Comparison of ENCODE assay signal across 8 cellular contexts in genomic region chrX:69503835-69504625, GRCh38. TPM values are rescaled to one million over a fixed set of nuclear protein-coding genes. Genes with fewer than 3 reads are reported as not detected.
A peak's percentile ranks its signal among the peaks of the same experiment; 100 is the strongest.
DNase-seq lines count a peak whose midpoint lies in the region; ATAC-seq, FAIRE-seq and TF ChIP-seq lines count a peak whose summit lies in the region.

TSS of gene NALF2 (plus strand) at chrX:69504326. CDS start at chrX:69505283, 957 bp downstream.

- H3K27ac Mint-ChIP-seq in activated B cell treated with CpG ODN at 0.5 μM for 24 hours = no peak within 1 kb of the TSS

- CTCF ChIA-PET in activated B cell treated with CpG ODN at 0.5 μM for 24 hours (lab: Charles Lee) = no interaction called here

- H3K27me3 Mint-ChIP-seq in activated B cell treated with CpG ODN at 0.5 μM for 24 hours = peaks cover 16% of the 10 kb centered on the region

- peak within 1 kb of the TSS; percentile 92 for H3K27ac ChIP-seq in epithelial cell of prostate
- H3K27ac ChIP-seq in mesodermal cell (ENCODE audit: low read depth, low read length, severe bottlenecking) = no peak within 1 kb of the TSS
- no peak within 1 kb of the TSS for H3K27ac ChIP-seq in substantia nigra (ENCODE audit: low read depth, low read length, poor library complexity, severe bottlenecking)

- H3K4me1 Mint-ChIP-seq in activated B cell treated with CpG ODN at 0.5 μM for 24 hours = peaks cover 6% of the 10 kb centered on the region

- H3K4me3 ChIP-seq in GM08714 (ENCODE audit: low read length) = peak within 1 kb of the TSS; percentile 1; the same call in 1 of the 2 replicates
- peak within 1 kb of the TSS; percentile 41 for H3K4me3 ChIP-seq in mesodermal cell (ENCODE audit: extremely low read depth, insufficient read depth, low read length, poor library complexity, severe bottlenecking)

- TF ChIP-seq CTCF in activated B cell treated with CpG ODN at 0.5 μM for 24 hours (IDR thresholded peaks at IDR 0.05) = no peak

- peak within 1 kb of the TSS; percentile 72 for H3K4me3 Mint-ChIP-seq in activated B cell treated with CpG ODN at 0.5 μM for 24 hours

- WGBS in mesodermal cell (ENCODE audit: insufficient coverage in 2 of 2), 2 experiments = 2% methylated on average over 8 to 9 of the region's 64 CpGs

- intact Hi-C loops in activated B cell treated with CpG ODN at 0.5 μM for 24 hours (cut with micrococcal nuclease) = no loop called here

- no peaks in the 10 kb centered on the region for H3K9me3 Mint-ChIP-seq in activated B cell treated with CpG ODN at 0.5 μM for 24 hours

- POLR2A ChIA-PET in activated B cell treated with CpG ODN at 0.5 μM for 24 hours (lab: Charles Lee) = no interaction called here

- ATAC-seq in activated B cell treated with CpG ODN at 0.5 μM for 24 hours (ENCODE audit: low read depth) = peak; percentile 21
- no peak for ATAC-seq in HG02623 (IDR thresholded peaks at IDR 0.05; ENCODE audit: unreplicated experiment)

- H3K9me3 ChIP-seq in mesodermal cell (ENCODE audit: control insufficient read depth, low read length) = no peaks in the 10 kb centered on the region

- no peaks in the 10 kb centered on the region for H3K4me1 ChIP-seq in mesodermal cell (ENCODE audit: control insufficient read depth, insufficient read depth, low read length, poor library complexity, severe bottlenecking)

- peak in 2 of 3 experiments; percentile 76 to 82 for DNase-seq in NCI-H1417 (lab: John Stamatoyannopoulos, UW)
- DNase-seq in activated B cell treated with CpG ODN at 0.5 μM for 24 hours = no peak
- DNase-seq in epithelial cell of prostate (ENCODE audit: low read depth, low spot score) = no peak
- peak in 31 of 49 donors; percentile 4 to 56 (median 32) for DNase-seq in substantia nigra (lab: John Stamatoyannopoulos, UW)
- no peak for DNase-seq in GM12892 (ENCODE audit: insufficient read length)

- H3K36me3 Mint-ChIP-seq in activated B cell treated with CpG ODN at 0.5 μM for 24 hours (ENCODE audit: low read depth) = no peaks in the 10 kb centered on the region

- no peaks in the 10 kb centered on the region for H3K36me3 ChIP-seq in mesodermal cell (ENCODE audit: control insufficient read depth, insufficient read depth, low read length)

- FAIRE-seq in GM12892 (lab: Jason Lieb, UNC) = no peak

- no peak for TF ChIP-seq POLR2A in GM12892 (IDR thresholded peaks at IDR 0.05; ENCODE audit: low read depth, low read length)

RNA-seq across cellular contexts. Expression of gene NALF2, which starts in this region (rescaled TPM):
- total RNA-seq in activated B cell treated with CpG ODN at 0.5 μM for 24 hours = 0.04 TPM in 1 of 2 replicates, not detected in the other
- 0.55 TPM for polyA plus RNA-seq in mesodermal cell (2013, experiment 1 of 2)
- 0.56 TPM for polyA plus RNA-seq in mesodermal cell (2013, experiment 2 of 2)
- not detected for polyA plus RNA-seq in GM12892 (2012; ENCODE audit: missing spikeins)

Comparison
In these comparisons a context has a peak if more than half of its experiments do, and no peak if none do; other contexts are left out.
1. Peak in ATAC-seq in activated B cell treated with CpG ODN at 0.5 μM for 24 hours; RNA of the gene not detected or under 1 TPM.
2. DNase-seq: peak in NCI-H1417 (2 of 3) and substantia nigra (31 of 49); none in activated B cell treated with CpG ODN at 0.5 μM for 24 hours (single experiment), epithelial cell of prostate (single experiment) and GM12892 (single experiment).